In the genomic region with DNA sequence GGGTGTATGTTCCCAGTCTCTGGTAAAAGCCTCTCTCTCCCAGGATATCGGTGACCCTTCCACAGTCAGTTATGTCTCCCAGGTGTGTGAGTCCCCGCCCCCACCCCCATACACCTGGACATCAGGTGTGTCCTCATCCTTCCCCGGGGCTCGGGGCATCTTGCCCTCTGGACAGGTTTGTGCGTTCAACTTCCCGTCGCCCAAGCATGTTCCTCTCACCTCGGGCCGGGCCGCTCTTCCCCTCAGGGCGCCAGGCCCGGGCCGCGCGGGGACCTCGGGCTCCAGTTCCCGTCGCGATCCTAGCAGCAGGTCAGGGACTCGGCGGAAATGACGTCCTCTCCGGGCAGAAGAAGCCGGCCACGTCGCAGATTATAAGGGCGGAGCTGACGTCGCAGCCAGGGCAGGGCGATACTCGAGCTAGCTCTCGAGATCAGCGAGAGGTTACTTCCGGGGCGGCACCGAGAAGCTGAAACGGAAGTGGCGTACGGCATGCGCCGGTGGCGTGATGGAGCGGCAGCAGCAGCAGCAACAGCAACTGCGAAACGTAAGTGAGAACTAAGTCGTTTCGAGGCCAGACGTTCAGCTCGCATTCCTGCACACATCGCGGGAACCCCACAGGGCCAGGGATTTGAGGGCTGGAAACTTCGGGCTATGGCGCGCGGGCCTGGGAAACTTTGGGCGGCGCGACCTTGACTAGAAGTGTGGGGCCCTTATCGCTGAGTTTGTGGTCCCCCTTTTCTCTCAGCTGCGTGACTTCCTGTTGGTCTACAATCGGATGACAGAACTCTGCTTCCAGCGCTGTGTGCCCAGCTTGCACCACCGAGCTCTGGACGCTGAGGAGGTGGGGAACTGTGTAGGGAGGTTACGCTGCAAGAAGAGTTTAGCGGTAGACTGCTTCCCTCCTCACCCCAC, we compare ENCODE assay signal across 8 cellular contexts. TPM values are rescaled to one million over a fixed set of nuclear protein-coding genes. Genes with fewer than 3 reads are reported as not detected.
DNase-seq lines count a peak whose midpoint lies in the region; ATAC-seq and TF ChIP-seq lines count a peak whose summit lies in the region.

A gene with protein sequence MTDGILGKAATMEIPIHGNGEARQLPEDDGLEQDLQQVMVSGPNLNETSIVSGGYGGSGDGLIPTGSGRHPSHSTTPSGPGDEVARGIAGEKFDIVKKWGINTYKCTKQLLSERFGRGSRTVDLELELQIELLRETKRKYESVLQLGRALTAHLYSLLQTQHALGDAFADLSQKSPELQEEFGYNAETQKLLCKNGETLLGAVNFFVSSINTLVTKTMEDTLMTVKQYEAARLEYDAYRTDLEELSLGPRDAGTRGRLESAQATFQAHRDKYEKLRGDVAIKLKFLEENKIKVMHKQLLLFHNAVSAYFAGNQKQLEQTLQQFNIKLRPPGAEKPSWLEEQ (minus strand): TSS at position 320 of the 912 bp plus-strand sequence. CDS start 910 bp downstream, outside the sequence.
A gene with protein sequence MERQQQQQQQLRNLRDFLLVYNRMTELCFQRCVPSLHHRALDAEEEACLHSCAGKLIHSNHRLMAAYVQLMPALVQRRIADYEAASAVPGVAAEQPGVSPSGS (plus strand): TSS at position 490 of the 912 bp plus-strand sequence. CDS start 16 bp downstream, at position 506.

- H3K4me1 ChIP-seq in BE2C (no peaks in the 10 kb centered on the region), colonic mucosa (peaks cover 10% of the 10 kb centered on the region)

- peak within 1 kb of the TSS; percentile 87 for H3K27ac ChIP-seq in colonic mucosa

- TF ChIP-seq CTCF in BE2C (IDR thresholded peaks at IDR 0.05; ENCODE audit: low read depth, low read length) (no peak), colonic mucosa (IDR thresholded peaks at IDR 0.05) (no peak)

- ATAC-seq in HG03460 (IDR thresholded peaks at IDR 0.05; ENCODE audit: unreplicated experiment), result peak; percentile 99

- H3K36me3 ChIP-seq in BE2C, result peaks cover 13% of the 10 kb centered on the region
- H3K36me3 ChIP-seq in colonic mucosa, result no peaks in the 10 kb centered on the region

- H3K9me3 ChIP-seq in BE2C (no peaks in the 10 kb centered on the region), colonic mucosa (no peaks in the 10 kb centered on the region)

- no peaks in the 10 kb centered on the region for H3K27me3 ChIP-seq in BE2C
- H3K27me3 ChIP-seq in colonic mucosa, result no peaks in the 10 kb centered on the region

- intact Hi-C loops in colonic mucosa (cut with DNase I), result no loop called here

- peak; percentile 92 for DNase-seq in BE2C
- DNase-seq in GM19240 (ENCODE audit: insufficient read length, low spot score), result peak; percentile 98
- DNase-seq in NCI-H526 (lab: John Stamatoyannopoulos, UW), result peak; percentile 97 to 99
- peak; percentile 99 for DNase-seq in activated CD4-positive, alpha-beta T cell treated with anti-CD3 and anti-CD28 coated beads for 48 hours
- peak; percentile 99 for DNase-seq in colonic mucosa
- peak; percentile 98 for DNase-seq in kidney tubule cell (ENCODE audit: low spot score)
- peak; percentile 89 to 97 (median 95) for DNase-seq in stimulated activated CD4-positive, alpha-beta T cell treated with anti-CD3 and anti-CD28 coated beads, Interleukin-1b, Interleukin-23, amount 100 ng/mL, for 24 hours (ENCODE audit: low read depth in 4 of 4, low spot score in 1 of 4)

- peak within 1 kb of the TSS; percentile 90 to 93 for H3K9ac ChIP-seq in colonic mucosa (ENCODE audit: low read depth in 2 of 2, low read length in 2 of 2)

- H3K4me3 ChIP-seq in BE2C (ENCODE audit: low read depth, low read length), result peak within 1 kb of the TSS; percentile 86
- peak within 1 kb of the TSS; percentile 64 for H3K4me3 ChIP-seq in colonic mucosa

RNA-seq across cellular contexts. Expression of the first gene that starts in this region (rescaled TPM):
- polyA plus RNA-seq in BE2C (2012; ENCODE audit: insufficient read depth, insufficient read length, low read depth), result 40.8 TPM
- total RNA-seq in colonic mucosa, result 10 to 100 TPM; 76.9 to 87.3 TPM

RNA-seq across cellular contexts. Expression of the second gene that starts in this region (rescaled TPM):
- 57.0 TPM for polyA plus RNA-seq in BE2C (2012; ENCODE audit: insufficient read depth, insufficient read length, low read depth)
- 10 to 100 TPM; 48.0 TPM for total RNA-seq in colonic mucosa

Comparison
In these comparisons a context has a peak if more than half of its experiments do, and no peak if none do; other contexts are left out.
1. Peak in every context shown above with its lines: DNase-seq, ATAC-seq, H3K4me3 ChIP-seq and H3K27ac ChIP-seq.